In genomic region chr2:12716250-12717190, GRCh38 we compare ENCODE assay signal across 8 cellular contexts. TPM values are rescaled to one million over a fixed set of nuclear protein-coding genes. Genes with fewer than 3 reads are reported as not detected.
DNase-seq lines count a peak whose midpoint lies in the region; ATAC-seq and TF ChIP-seq lines count a peak whose summit lies in the region.

TSS of gene TRIB2 (plus strand) at chr2:12716936. CDS start at chr2:12718308, 1,372 bp downstream.

- H3K27ac Mint-ChIP-seq in activated naive CD4-positive, alpha-beta T cell treated with anti-CD3 and anti-CD28 coated beads, Interleukin-2, amount 50 U/mL, for 72 hours = peak within 1 kb of the TSS; percentile 85 to 95

- in situ Hi-C loops in HAP-1 (cut with MboI; ENCODE audit: low sequenced_read_pairs) = no loop called here

- TF ChIP-seq POLR2A in NB4 (IDR thresholded peaks at IDR 0.05; ENCODE audit: extremely low read depth, insufficient read length) = peak; percentile 19
- no peak for TF ChIP-seq POLR2A in suprapubic skin (IDR thresholded peaks at IDR 0.05)

- H3K4me1 ChIP-seq in HAP-1 (peaks cover 8% of the 10 kb centered on the region), suprapubic skin (peaks cover 59% of the 10 kb centered on the region)

- peak; percentile 77 to 85 for ATAC-seq in activated naive CD4-positive, alpha-beta T cell treated with anti-CD3 and anti-CD28 coated beads, Interleukin-2, amount 50 U/mL, for 72 hours
- ATAC-seq in omental fat pad (ENCODE audit: low FRiP score) = peak; percentile 65

- H3K9me3 Mint-ChIP-seq in activated naive CD4-positive, alpha-beta T cell treated with anti-CD3 and anti-CD28 coated beads, Interleukin-2, amount 50 U/mL, for 72 hours = peaks cover 0 to 4% of the 10 kb centered on the region in 2 donors

- H3K27ac ChIP-seq in suprapubic skin = peak within 1 kb of the TSS; percentile 90

- H3K27me3 ChIP-seq in HAP-1 (ENCODE audit: low read depth) = no peaks in the 10 kb centered on the region
- peaks cover 7% of the 10 kb centered on the region for H3K27me3 ChIP-seq in suprapubic skin

- DNase-seq in Daoy (ENCODE audit: low read depth) = peak; percentile 89
- DNase-seq in HAP-1 (ENCODE audit: low spot score in 2 of 2) = peak; percentile 67 to 86
- DNase-seq in NB4 (ENCODE audit: low read depth) = peak; percentile 94
- peak; percentile 82 for DNase-seq in SKM-1 treated with dmso at 0.1 percent for 144 hours (lab: John Stamatoyannopoulos, UW; ENCODE audit: unreplicated experiment)
- DNase-seq in activated naive CD4-positive, alpha-beta T cell treated with anti-CD3 and anti-CD28 coated beads, Interleukin-2, amount 50 U/mL, for 72 hours (ENCODE audit: low spot score in 2 of 2) = peak; percentile 81 to 82
- DNase-seq in glomerular endothelial cell (ENCODE audit: extremely low read depth, low read depth, low spot score) = no peak
- DNase-seq in omental fat pad (ENCODE audit: low spot score) = peak; percentile 55
- peak; percentile 83 to 87 for DNase-seq in suprapubic skin (ENCODE audit: low spot score in 2 of 2)

- peaks cover 7 to 13% of the 10 kb centered on the region in 2 donors for H3K36me3 Mint-ChIP-seq in activated naive CD4-positive, alpha-beta T cell treated with anti-CD3 and anti-CD28 coated beads, Interleukin-2, amount 50 U/mL, for 72 hours

- 3% methylated on average over 21 of the region's 90 CpGs for WGBS in suprapubic skin

- peak within 1 kb of the TSS; percentile 60 for H3K4me3 ChIP-seq in HAP-1
- H3K4me3 ChIP-seq in NB4 (ENCODE audit: low read depth, low read length) = peak within 1 kb of the TSS; percentile 78
- H3K4me3 ChIP-seq in suprapubic skin = peak within 1 kb of the TSS; percentile 65

- H3K36me3 ChIP-seq in HAP-1 (replicated peaks) (no peaks in the 10 kb centered on the region), suprapubic skin (no peaks in the 10 kb centered on the region)

- no peak for TF ChIP-seq EP300 in suprapubic skin (IDR thresholded peaks at IDR 0.05)

- H3K9me3 ChIP-seq in HAP-1 = no peaks in the 10 kb centered on the region
- no peaks in the 10 kb centered on the region for H3K9me3 ChIP-seq in suprapubic skin

- TF ChIP-seq CTCF in NB4 (IDR thresholded peaks at IDR 0.05; ENCODE audit: low read depth, low read length) (no peak), omental fat pad (IDR thresholded peaks at IDR 0.05) (no peak), suprapubic skin (IDR thresholded peaks at IDR 0.05) (no peak)

RNA-seq across cellular contexts. Expression of gene TRIB2, which starts in this region (rescaled TPM):
- 17.4 and 19.0 TPM in 2 replicates for total RNA-seq in Daoy (2014; rRNA removed; shearing (Covaris generic))
- 1 to 10 TPM; 2.6 to 7.7 TPM for total RNA-seq in activated naive CD4-positive, alpha-beta T cell treated with anti-CD3 and anti-CD28 coated beads, Interleukin-2, amount 50 U/mL, for 72 hours
- total RNA-seq in glomerular endothelial cell (19.1 and 43.5 TPM in 2 replicates), omental fat pad (100 to 1,000 TPM in 1 of 4 donors, 10 to 100 TPM in 3; 27.8 to 144 (median 63.2) TPM), suprapubic skin (10 to 100 TPM; 29.7 to 61.3 (median 40.6) TPM)
